Comparison of ENCODE assay signal across 15 cellular contexts in the genomic region with DNA sequence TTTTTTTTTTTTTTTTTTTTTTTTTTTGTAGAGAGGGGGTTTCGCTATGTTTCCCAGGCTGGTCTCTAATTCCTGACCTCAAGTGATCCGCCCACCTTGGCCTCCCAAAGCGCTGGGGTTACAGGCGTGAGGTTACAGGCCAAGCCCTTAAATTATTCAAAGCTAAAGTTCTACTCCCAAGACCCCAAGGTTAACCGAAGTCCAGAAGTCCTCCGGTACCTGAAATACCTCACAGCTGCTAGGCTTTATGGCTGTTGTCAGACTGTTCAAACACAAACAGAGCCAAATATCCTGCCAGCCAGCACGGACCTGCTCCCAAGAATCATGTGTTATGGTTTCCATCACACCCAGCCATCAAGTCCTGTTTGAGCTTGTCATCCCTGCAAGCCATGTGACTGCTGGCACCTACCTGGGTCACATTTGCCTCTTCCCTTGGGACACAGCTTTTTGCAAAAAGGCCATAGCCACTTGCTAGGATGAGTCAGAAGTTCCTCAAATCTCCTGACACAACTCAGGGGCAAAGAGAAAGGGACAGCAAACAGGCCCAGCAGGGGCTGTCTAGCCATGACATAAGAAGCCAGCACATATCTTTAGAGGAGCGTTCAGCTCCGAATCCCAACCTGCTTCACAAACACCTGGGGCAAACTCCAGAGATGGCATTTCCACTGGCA.
A peak's percentile ranks its signal among the peaks of the same experiment; 100 is the strongest.
DNase-seq lines count a peak whose midpoint lies in the region; ATAC-seq and TF ChIP-seq lines count a peak whose summit lies in the region.
"Had no signal": no experiment of that assay in that cellular context is flagged by ENCODE, and none has a peak within 500 bp of the region (broad histone marks: within the 10 kb centered on the region; RNA-seq: fewer than 3 reads in every experiment).

No MANE protein-coding gene starts in this region.

- no peak overlapping the region for H3K27ac Mint-ChIP-seq in stimulated activated effector memory CD8-positive, alpha-beta T cell treated with anti-CD3 and anti-CD28 coated beads, Interleukin-12 subunit alpha, Interleukin-12 subunit beta, amount 100 ng/mL, for 72 hours

- WGBS in heart left ventricle, 4 donors = 85 to 90% (median 85%) methylated on average over 7 to 9 of the region's 9 CpGs
- 14 to 17% methylated on average over 5 to 7 of the region's 9 CpGs for WGBS in body of pancreas, 2 donors
- 36% methylated on average over 9 of the region's 9 CpGs for WGBS in liver

- no peaks in the 10 kb centered on the region for H3K36me3 Mint-ChIP-seq in stimulated activated effector memory CD8-positive, alpha-beta T cell treated with anti-CD3 and anti-CD28 coated beads, Interleukin-12 subunit alpha, Interleukin-12 subunit beta, amount 100 ng/mL, for 72 hours

- no peak overlapping the region for H3K4me3 Mint-ChIP-seq in stimulated activated effector memory CD8-positive, alpha-beta T cell treated with anti-CD3 and anti-CD28 coated beads, Interleukin-12 subunit alpha, Interleukin-12 subunit beta, amount 100 ng/mL, for 72 hours
- H3K4me3 Mint-ChIP-seq: neural crest cell had no signal

- intact Hi-C loops in heart left ventricle (cut with DNase I) (loop anchor here in 2 of 10 donors (5.0 kb wide), 2 partner anchors 44 to 94 kb away; no protein-coding TSS in a partner anchor), left ventricle myocardium inferior (cut with micrococcal nuclease) (no loop called here), body of pancreas (cut with DNase I) (no loop called here), uterus (cut with DNase I; ENCODE audit: low total_unique reads) (no loop called here)

- DNase-seq in heart left ventricle = no peak
- DNase-seq in left ventricle myocardium inferior = no peak
- peak; percentile 88 to 96 (median 93) for DNase-seq in body of pancreas
- DNase-seq in uterus = no peak
- no peak for DNase-seq in stimulated activated effector memory CD8-positive, alpha-beta T cell treated with anti-CD3 and anti-CD28 coated beads, Interleukin-12 subunit alpha, Interleukin-12 subunit beta, amount 100 ng/mL, for 72 hours (ENCODE audit: low spot score in 2 of 2)
- no peak for DNase-seq in NCI-H526 treated with DMSO at 0.1 percent for 48 hours (lab: John Stamatoyannopoulos, UW)
- DNase-seq in A172 (ENCODE audit: low spot score) = no peak
- DNase-seq: activated CD4-positive, alpha-beta T cell treated with anti-CD3 and anti-CD28 coated beads, Interleukin-2, amount 50 U/mL, for 4 hours; activated naive CD4-positive, alpha-beta T cell treated with Interleukin-2 at 50 U/mL for 16 hours; NCI-H1092; stimulated activated CD4-positive, alpha-beta T cell treated with anti-CD3 and anti-CD28 coated beads, Interleukin-12 subunit alpha, Interleukin-12 subunit beta, amount 100 ng/mL, for 4 hours; T-helper 1 cell had no signal

- no peak overlapping the region for H3K4me3 ChIP-seq in heart left ventricle
- H3K4me3 ChIP-seq in left ventricle myocardium inferior = no peak overlapping the region
- H3K4me3 ChIP-seq in body of pancreas = no peak overlapping the region
- H3K4me3 ChIP-seq in liver (ENCODE audit: low read depth in 1 of 3, low read length in 3 of 3) = no peak overlapping the region
- no peak overlapping the region for H3K4me3 ChIP-seq in uterus

- ATAC-seq in heart left ventricle (peak in 3 of 4 donors; percentile 29 to 41 (median 39)), body of pancreas (peak; percentile 93)
- no peak for ATAC-seq in stimulated activated effector memory CD8-positive, alpha-beta T cell treated with anti-CD3 and anti-CD28 coated beads, Interleukin-12 subunit alpha, Interleukin-12 subunit beta, amount 100 ng/mL, for 72 hours

- H3K36me3 ChIP-seq in heart left ventricle = no peaks in the 10 kb centered on the region
- H3K36me3 ChIP-seq in left ventricle myocardium inferior = no peaks in the 10 kb centered on the region
- H3K36me3 ChIP-seq in body of pancreas (replicated peaks in 1 of 2; ENCODE audit: insufficient read depth in 1 of 2, low read depth in 2 of 2) = no peaks in the 10 kb centered on the region
- no peaks in the 10 kb centered on the region for H3K36me3 ChIP-seq in liver (ENCODE audit: control insufficient read depth in 4 of 4, insufficient read depth in 3 of 4, low read depth in 1 of 4, low read length in 3 of 4)
- H3K36me3 ChIP-seq in uterus = no peaks in the 10 kb centered on the region

- peaks cover 12% of the 10 kb centered on the region for H3K4me1 Mint-ChIP-seq in stimulated activated effector memory CD8-positive, alpha-beta T cell treated with anti-CD3 and anti-CD28 coated beads, Interleukin-12 subunit alpha, Interleukin-12 subunit beta, amount 100 ng/mL, for 72 hours

- TF ChIP-seq RAD21 in liver (IDR thresholded peaks at IDR 0.05) = peak; percentile 61 to 68

- no peaks in the 10 kb centered on the region for H3K27me3 ChIP-seq in heart left ventricle
- H3K27me3 ChIP-seq in left ventricle myocardium inferior (ENCODE audit: low read depth) = no peaks in the 10 kb centered on the region
- no peaks in the 10 kb centered on the region for H3K27me3 ChIP-seq in body of pancreas
- H3K27me3 ChIP-seq in liver (ENCODE audit: control insufficient read depth in 4 of 4, insufficient read depth in 4 of 4, low read length in 3 of 4) = no peaks in the 10 kb centered on the region
- H3K27me3 ChIP-seq in uterus = no peaks in the 10 kb centered on the region

- no peak for TF ChIP-seq CTCF in heart left ventricle (IDR thresholded peaks at IDR 0.05)
- no peak for TF ChIP-seq CTCF in left ventricle myocardium inferior (IDR thresholded peaks at IDR 0.05; ENCODE audit: borderline replicate concordance)
- TF ChIP-seq CTCF in body of pancreas (IDR thresholded peaks at IDR 0.05) = no peak
- TF ChIP-seq CTCF in liver (IDR thresholded peaks at IDR 0.05; ENCODE audit: low read depth, low read length, missing input control) = no peak
- no peak for TF ChIP-seq CTCF in uterus (IDR thresholded peaks at IDR 0.05)

- no peak overlapping the region for H3K27ac ChIP-seq in heart left ventricle
- no peak overlapping the region for H3K27ac ChIP-seq in left ventricle myocardium inferior (replicated peaks)
- peak overlapping the region; percentile 75 to 90 (median 85) for H3K27ac ChIP-seq in body of pancreas
- H3K27ac ChIP-seq in liver (ENCODE audit: low read depth in 1 of 2, low read length in 2 of 2) = peak overlapping the region; percentile 48 to 50
- peak overlapping the region; percentile 22 to 46 for H3K27ac ChIP-seq in uterus
- H3K27ac ChIP-seq: HL-60 had no signal

- no peak for TF ChIP-seq POLR2A in heart left ventricle (IDR thresholded peaks at IDR 0.05)
- TF ChIP-seq POLR2A in body of pancreas (IDR thresholded peaks at IDR 0.05) = peak in 2 of 3 donors; percentile 4 to 20
- no peak for TF ChIP-seq POLR2A in uterus (IDR thresholded peaks at IDR 0.05)

- H3K9me3 ChIP-seq in heart left ventricle (no peaks in the 10 kb centered on the region), left ventricle myocardium inferior (replicated peaks) (no peaks in the 10 kb centered on the region), body of pancreas (no peaks in the 10 kb centered on the region), liver (ENCODE audit: control insufficient read depth in 4 of 4, low read length in 3 of 4) (no peaks in the 10 kb centered on the region), uterus (no peaks in the 10 kb centered on the region)

- no peak overlapping the region for H3K9ac ChIP-seq in liver (ENCODE audit: low read depth in 1 of 2, low read length in 2 of 2)

- peaks cover 0 to 19% (median 9%) of the 10 kb centered on the region in 12 donors for H3K4me1 ChIP-seq in heart left ventricle
- peaks cover 18% of the 10 kb centered on the region for H3K4me1 ChIP-seq in left ventricle myocardium inferior
- peaks cover 34% of the 10 kb centered on the region for H3K4me1 ChIP-seq in body of pancreas
- H3K4me1 ChIP-seq in liver (ENCODE audit: control insufficient read depth in 4 of 4, insufficient read depth in 4 of 4, low read length in 3 of 4) = peaks cover 0 to 26% (median 5%) of the 10 kb centered on the region in 4 donors
- no peaks in the 10 kb centered on the region for H3K4me1 ChIP-seq in uterus

- H3K9me3 Mint-ChIP-seq in stimulated activated effector memory CD8-positive, alpha-beta T cell treated with anti-CD3 and anti-CD28 coated beads, Interleukin-12 subunit alpha, Interleukin-12 subunit beta, amount 100 ng/mL, for 72 hours = no peaks in the 10 kb centered on the region

TF ChIP-seq in liver, 16 proteins besides CTCF, POLR2A, EP300 and RAD21 (continues in another document):
- TF ChIP-seq NR2F2 (IDR thresholded peaks at IDR 0.05) (peak; percentile 96), EGR1 (IDR thresholded peaks at IDR 0.05; ENCODE audit: low read depth in 2 of 2) (peak in 1 of 2 donors; percentile 84), REST (IDR thresholded peaks at IDR 0.05) (peak; percentile 64), TAF1 (conservative IDR thresholded peaks at IDR 0.05) (no peak), FOXA1 (IDR thresholded peaks at IDR 0.05) (peak; percentile 80)
- TF ChIP-seq, protein P1, sequence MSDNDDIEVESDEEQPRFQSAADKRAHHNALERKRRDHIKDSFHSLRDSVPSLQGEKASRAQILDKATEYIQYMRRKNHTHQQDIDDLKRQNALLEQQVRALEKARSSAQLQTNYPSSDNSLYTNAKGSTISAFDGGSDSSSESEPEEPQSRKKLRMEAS (IDR thresholded peaks at IDR 0.05) = peak; percentile 79

Comparison
In these comparisons a context has a peak if more than half of its experiments do, and no peak if none do; other contexts are left out.
1. DNase-seq: peak in body of pancreas (4 of 4); none in heart left ventricle (0 of 5), left ventricle myocardium inferior (single experiment), uterus (0 of 2), stimulated activated effector memory CD8-positive, alpha-beta T cell treated with anti-CD3 and anti-CD28 coated beads, Interleukin-12 subunit alpha, Interleukin-12 subunit beta, amount 100 ng/mL, for 72 hours (0 of 2), NCI-H526 treated with DMSO at 0.1 percent for 48 hours (single experiment) and A172 (single experiment).
2. H3K27ac ChIP-seq: peak in body of pancreas (4 of 4), liver (2 of 2) and uterus (2 of 2); none in heart left ventricle (0 of 12) and left ventricle myocardium inferior (single experiment).
3. POLR2A ChIP-seq: peak in body of pancreas (2 of 3); none in heart left ventricle (0 of 2) and uterus (0 of 2).